ENCODE assay signal across 29 cellular contexts in the genomic region with DNA sequence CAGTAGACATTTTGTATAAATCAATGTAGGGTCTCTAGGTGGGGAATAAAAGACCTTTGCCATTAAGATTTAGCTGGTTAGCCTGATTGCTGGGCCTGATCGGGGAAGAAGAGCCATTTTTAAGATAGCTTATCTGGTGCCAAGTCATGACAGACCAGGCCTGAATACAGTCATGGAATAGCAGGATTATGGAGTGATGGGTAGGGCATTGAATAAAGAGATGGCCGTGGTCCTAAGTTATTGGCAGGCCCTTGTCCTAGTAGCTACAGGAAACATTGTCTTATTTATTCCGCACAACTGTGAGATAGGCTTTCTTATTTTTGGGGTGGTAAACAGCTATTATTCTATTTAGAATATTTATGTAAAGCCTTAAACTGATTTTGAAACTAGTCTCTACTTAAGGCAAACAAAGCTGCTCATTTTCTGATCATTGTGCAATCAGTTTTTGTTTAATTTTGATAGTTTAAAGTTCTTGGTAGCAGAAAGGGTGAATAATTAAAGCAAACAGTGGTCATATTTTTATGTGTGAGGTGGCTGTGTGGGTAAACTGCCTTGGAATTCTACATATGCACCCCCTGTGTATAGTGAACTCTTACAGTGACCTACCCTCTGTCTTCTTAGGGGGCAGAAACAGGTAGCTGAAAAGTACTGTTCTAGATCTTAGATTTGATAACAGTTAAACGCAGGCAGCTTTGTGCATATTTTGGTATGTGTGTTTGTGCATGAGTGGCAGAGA. TPM values are rescaled to one million over a fixed set of nuclear protein-coding genes. Genes with fewer than 3 reads are reported as not detected.
DNase-seq lines count a peak whose midpoint lies in the region; ATAC-seq, FAIRE-seq and TF ChIP-seq lines count a peak whose summit lies in the region.
"Had no signal": no experiment of that assay in that cellular context is flagged by ENCODE, and none has a peak within 500 bp of the region (broad histone marks: within the 10 kb centered on the region; RNA-seq: fewer than 3 reads in every experiment).

No MANE protein-coding gene starts in this region.

- H2AFZ ChIP-seq in OCI-LY7 (ENCODE audit: low read length) (no peak overlapping the region), K562 (ENCODE audit: low read depth, low read length) (no peak overlapping the region)

- no peak for FAIRE-seq in K562 (lab: Jason Lieb, UNC)
- FAIRE-seq: H54, kidney had no signal

- no peak for DNase-seq in OCI-LY7 (ENCODE audit: low spot score)
- DNase-seq in K562 (ENCODE audit: extremely low read depth in 1 of 4, low spot score in 3 of 4), result no peak
- no peak for DNase-seq in AML-193 (lab: John Stamatoyannopoulos, UW)
- DNase-seq in KBM-7, result no peak
- DNase-seq: activated B cell treated with CpG ODN at 0.5 μM for 24 hours; activated CD4-positive, alpha-beta T cell treated with anti-CD3 and anti-CD28 coated beads, Interleukin-2, amount 10 ng/mL, durations not matched to agents 7 days and 5 days; activated effector memory CD4-positive, alpha-beta T cell treated with anti-CD3 and anti-CD28 coated beads, Interleukin-2, amount 50 U/mL, for 16 hours; Caco-2; cerebellar nuclear complex; dermis blood vessel endothelial cell; DND-41; endodermal cell; foreskin melanocyte; heart right ventricle; Kasumi-1; kidney; NCI-H2107; NCI-H748 treated with DMSO at 0.1 percent for 48 hours; nephron progenitor cell; stimulated activated naive B cell treated with anti-CD40 and anti-IgM and Interleukin-4, amounts not matched to agents 10 μg/mL and 1 μg/mL and 100 μg/mL, for 72 hours; T-helper 1 cell had no signal

- CTCF ChIA-PET in OCI-LY7 (lab: Charles Lee; ENCODE audit: unreplicated experiment), result no interaction called here
- CTCF ChIA-PET in K562 (lab: Yijun Ruan, JAX; ENCODE audit: low intra/inter-chr PET ratio), result no interaction called here

- TF ChIP-seq CTCF in OCI-LY7 (conservative IDR thresholded peaks at IDR 0.05; ENCODE audit: low read length), result no peak
- TF ChIP-seq CTCF in K562 (IDR thresholded peaks at IDR 0.05 in 2 of 3, conservative IDR thresholded peaks at IDR 0.05 in 1 of 3; ENCODE audit: insufficient read depth in 2 of 3, low read depth in 1 of 3, low read length in 3 of 3), result no peak
- no peak for TF ChIP-seq CTCF in liver (IDR thresholded peaks at IDR 0.05; ENCODE audit: low read depth, low read length, missing input control)
- TF ChIP-seq CTCF in gastroesophageal sphincter (IDR thresholded peaks at IDR 0.05), result no peak

- 47% methylated on average over 3 of the region's 4 CpGs for WGBS in K562 (ENCODE audit: insufficient coverage, low coverage, missing lambda C conversion rate)
- WGBS in liver, result 46% methylated on average over 4 of the region's 4 CpGs
- WGBS in gastroesophageal sphincter (ENCODE audit: low coverage in 1 of 2), 2 donors, result 71 to 74% methylated on average over 4 of the region's 4 CpGs

- no peak for TF ChIP-seq EP300 in K562 (IDR thresholded peaks at IDR 0.05; ENCODE audit: low read length)
- no peak for TF ChIP-seq EP300 in gastroesophageal sphincter (IDR thresholded peaks at IDR 0.05)

- BruUV-seq in OCI-LY7 (replicated peaks; lab: Mats Ljungman, UMichigan) (TSS peak; percentile 30), K562 (replicated peaks; lab: Mats Ljungman, UMichigan) (no TSS peak)

- in situ Hi-C loops in K562 (cut with MboI), result no loop called here
- in situ Hi-C loops in KBM-7 (cut with MboI; ENCODE audit: low pct_unique_long_range_greater_than_20kb, low sequenced_read_pairs), result no loop called here

- H3K9me2 ChIP-seq in OCI-LY7 (ENCODE audit: insufficient read depth, low read length), result no peaks in the 10 kb centered on the region

- H3K4me2 ChIP-seq in OCI-LY7 (ENCODE audit: low read length) (no peak overlapping the region), K562 (ENCODE audit: insufficient read depth, low read length) (no peak overlapping the region)

- no peaks in the 10 kb centered on the region for H3K27me3 ChIP-seq in K562 (ENCODE audit: control insufficient read depth in 2 of 2, insufficient read depth in 2 of 2, low read length in 2 of 2)
- no peaks in the 10 kb centered on the region for H3K27me3 ChIP-seq in liver (ENCODE audit: control insufficient read depth in 4 of 4, insufficient read depth in 4 of 4, low read length in 3 of 4)
- H3K27me3 ChIP-seq in gastroesophageal sphincter, result no peaks in the 10 kb centered on the region
- H3K27me3 ChIP-seq: heart right ventricle had no signal

- H4K20me1 ChIP-seq in OCI-LY7 (ENCODE audit: insufficient read depth, low read length) (no peaks in the 10 kb centered on the region), K562 (replicated peaks; ENCODE audit: control insufficient read depth, insufficient read depth, low read length) (no peaks in the 10 kb centered on the region)

- no peak overlapping the region for H3K4me3 ChIP-seq in OCI-LY7 (ENCODE audit: low read depth, low read length, poor library complexity, severe bottlenecking)
- no peak overlapping the region for H3K4me3 ChIP-seq in K562
- H3K4me3 ChIP-seq in liver (ENCODE audit: low read depth in 1 of 3, low read length in 3 of 3), result no peak overlapping the region
- H3K4me3 ChIP-seq in gastroesophageal sphincter, result no peak overlapping the region
- H3K4me3 ChIP-seq: heart right ventricle, skin epidermis had no signal

- H3K79me2 ChIP-seq in OCI-LY7 (ENCODE audit: insufficient read depth, low read depth, low read length) (no peaks in the 10 kb centered on the region), K562 (ENCODE audit: control insufficient read depth, insufficient read depth, low read length) (no peaks in the 10 kb centered on the region; the same call in 2 of the 3 replicates)

- intact Hi-C loops in OCI-LY7 (cut with micrococcal nuclease; ENCODE audit: unreplicated experiment) (no loop called here), K562 (cut with micrococcal nuclease) (no loop called here)

- H3K36me3 ChIP-seq in OCI-LY7 (ENCODE audit: insufficient read depth, low read length) (no peaks in the 10 kb centered on the region), K562 (ENCODE audit: control insufficient read depth, insufficient read depth, low read length) (no peaks in the 10 kb centered on the region), liver (ENCODE audit: control insufficient read depth in 4 of 4, insufficient read depth in 3 of 4, low read depth in 1 of 4, low read length in 3 of 4) (no peaks in the 10 kb centered on the region), gastroesophageal sphincter (no peaks in the 10 kb centered on the region)
- H3K36me3 ChIP-seq: heart right ventricle had no signal

- no peaks in the 10 kb centered on the region for H3K9me1 ChIP-seq in K562 (ENCODE audit: control insufficient read depth, insufficient read depth, low read length)

- TF ChIP-seq RAD21 in K562 (CRISPR knock-in tag; conservative IDR thresholded peaks at IDR 0.05 in 1 of 2, IDR thresholded peaks at IDR 0.05 in 1 of 2) (no peak), liver (IDR thresholded peaks at IDR 0.05) (no peak)

- TF ChIP-seq POLR2A in K562 (conservative IDR thresholded peaks at IDR 0.05) (no peak), gastroesophageal sphincter (IDR thresholded peaks at IDR 0.05) (no peak)

- ATAC-seq in K562, result no peak
- no peak for ATAC-seq in GM19463 (IDR thresholded peaks at IDR 0.05; ENCODE audit: unreplicated experiment)
- no peak for ATAC-seq in gastroesophageal sphincter
- ATAC-seq: esophagus mucosa; heart right ventricle; stimulated activated naive B cell treated with anti-CD40 and anti-IgM and Interleukin-4, amounts not matched to agents 10 μg/mL and 1 μg/mL and 100 μg/mL, for 72 hours had no signal

- POLR2A ChIA-PET in OCI-LY7 (lab: Charles Lee) (interaction anchor here (0.6 to 1.1 kb wide), 2 partner anchors 9 to 16 kb away, joined by 3 to 4 read pairs; no protein-coding TSS in a partner anchor), K562 (lab: Yijun Ruan, JAX) (no interaction called here)

- H3K9ac ChIP-seq in K562 (ENCODE audit: insufficient read depth in 1 of 2, low read depth in 2 of 2, low read length in 2 of 2), result no peak overlapping the region
- H3K9ac ChIP-seq in liver (ENCODE audit: low read depth in 1 of 2, low read length in 2 of 2), result no peak overlapping the region

- no peak overlapping the region for H3K27ac ChIP-seq in OCI-LY7 (ENCODE audit: low read depth, low read length, poor library complexity, severe bottlenecking)
- no peak overlapping the region for H3K27ac ChIP-seq in K562 (ENCODE audit: extremely low read depth, low read depth, low read length)
- peak overlapping the region in 1 of 2 donors; percentile 75 for H3K27ac ChIP-seq in liver (ENCODE audit: low read depth in 1 of 2, low read length in 2 of 2)
- no peak overlapping the region for H3K27ac ChIP-seq in gastroesophageal sphincter
- H3K27ac ChIP-seq: C4-2B, heart right ventricle, HL-60, skin epidermis had no signal

- H3K4me1 ChIP-seq in OCI-LY7 (ENCODE audit: insufficient read depth, low read length, poor library complexity, severe bottlenecking) (no peaks in the 10 kb centered on the region), K562 (replicated peaks in 1 of 2; ENCODE audit: control insufficient read depth in 2 of 2, insufficient read depth in 2 of 2, low read length in 2 of 2) (no peaks in the 10 kb centered on the region; a peak in 1 of 5 replicates), liver (ENCODE audit: control insufficient read depth in 4 of 4, insufficient read depth in 4 of 4, low read length in 3 of 4) (peaks cover 5 to 27% (median 25%) of the 10 kb centered on the region in 4 donors), gastroesophageal sphincter (peaks cover 0 to 9% (median 0%) of the 10 kb centered on the region in 3 donors)
- H3K4me1 ChIP-seq: Caco-2 had no signal

- H3K9me3 ChIP-seq in OCI-LY7 (ENCODE audit: low read length) (no peaks in the 10 kb centered on the region), K562 (replicated peaks; ENCODE audit: control insufficient read depth, insufficient read depth, low read depth, low read length) (no peaks in the 10 kb centered on the region), liver (ENCODE audit: control insufficient read depth in 4 of 4, low read length in 3 of 4) (no peaks in the 10 kb centered on the region), gastroesophageal sphincter (no peaks in the 10 kb centered on the region)
- H3K9me3 ChIP-seq: Caco-2, heart right ventricle had no signal

RNA-seq across cellular contexts. Expression of a gene that starts 22.6 kb away (rescaled TPM):
- 6.6 and 8.4 TPM in 2 replicates for total RNA-seq in OCI-LY7 (2014; rRNA removed; shearing (Covaris generic))
- total RNA-seq in OCI-LY7 (2022), result 15.1 and 16.1 TPM in 2 replicates
- 21.6 and 31.4 TPM in 2 replicates for total RNA-seq in K562 (2011; cell fraction: chromatin; rRNA removed; ENCODE audit: low replicate concordance)
- 15.7 and 17.1 TPM in 2 replicates for total RNA-seq in K562 (2011; cell fraction: nucleolus; rRNA removed)
- 11.2 and 15.4 TPM in 2 replicates for total RNA-seq in K562 (2011; cell fraction: nucleoplasm; rRNA removed)
- 2.4 and 3.7 TPM in 2 replicates for total RNA-seq in K562 (2014; rRNA removed)
- 4.7 and 6.1 TPM in 2 replicates for total RNA-seq in K562 (2014; rRNA removed; fragmentation: Illumina TruSeq; extraction: Trizol)
- total RNA-seq in K562 (2015; rRNA removed; fragmentation: Illumina TruSeq; extraction: Trizol), result 4.9 and 5.8 TPM in 2 replicates
- total RNA-seq in K562 (2021), result 8.4 and 8.7 TPM in 2 replicates
- polyA plus RNA-seq in K562 (2011; rRNA removed), result 3.4 and 3.7 TPM in 2 replicates
- 2.9 and 3.3 TPM in 2 replicates for polyA plus RNA-seq in K562 (2011; cell fraction: cytosol; rRNA removed)
- 10.4 and 12.4 TPM in 2 replicates for polyA plus RNA-seq in K562 (2011; cell fraction: nucleus; rRNA removed)
- polyA plus RNA-seq in K562 (2012), result 2.1 and 2.9 TPM in 2 replicates
- polyA plus RNA-seq in K562 (2014; fragmentation: Illumina TruSeq; extraction: Trizol), result 2.9 and 3.0 TPM in 2 replicates
- under 1 TPM; 0.35 to 0.65 TPM for polyA plus RNA-seq in K562 (2014; fragmentation: Nextera tagmentation; extraction: Ambion mirVana)
- 4.1 and 4.4 TPM in 2 replicates for polyA plus RNA-seq in K562 (2014; rRNA removed)
- 18.1 and 22.8 TPM in 2 replicates for polyA minus RNA-seq in K562 (2011; rRNA and poly(A)+ RNA removed)
- polyA minus RNA-seq in K562 (2011; cell fraction: cytosol; rRNA and poly(A)+ RNA removed), result 8.0 and 10.1 TPM in 2 replicates
- 19.8 and 25.1 TPM in 2 replicates for polyA minus RNA-seq in K562 (2011; cell fraction: nucleus; rRNA and poly(A)+ RNA removed)
- total RNA-seq in liver, result 1 to 10 TPM; 6.5 to 8.2 TPM
- polyA plus RNA-seq in liver, result 1 to 10 TPM in 1 of 2 donors, under 1 TPM in 1; 0.83 to 3.6 TPM
- 10 to 100 TPM in 3 of 4 donors, 1 to 10 TPM in 1; 8.5 to 26.8 (median 16.8) TPM for total RNA-seq in gastroesophageal sphincter
